9 cellular contexts compared by ENCODE assay signal in the genomic region with DNA sequence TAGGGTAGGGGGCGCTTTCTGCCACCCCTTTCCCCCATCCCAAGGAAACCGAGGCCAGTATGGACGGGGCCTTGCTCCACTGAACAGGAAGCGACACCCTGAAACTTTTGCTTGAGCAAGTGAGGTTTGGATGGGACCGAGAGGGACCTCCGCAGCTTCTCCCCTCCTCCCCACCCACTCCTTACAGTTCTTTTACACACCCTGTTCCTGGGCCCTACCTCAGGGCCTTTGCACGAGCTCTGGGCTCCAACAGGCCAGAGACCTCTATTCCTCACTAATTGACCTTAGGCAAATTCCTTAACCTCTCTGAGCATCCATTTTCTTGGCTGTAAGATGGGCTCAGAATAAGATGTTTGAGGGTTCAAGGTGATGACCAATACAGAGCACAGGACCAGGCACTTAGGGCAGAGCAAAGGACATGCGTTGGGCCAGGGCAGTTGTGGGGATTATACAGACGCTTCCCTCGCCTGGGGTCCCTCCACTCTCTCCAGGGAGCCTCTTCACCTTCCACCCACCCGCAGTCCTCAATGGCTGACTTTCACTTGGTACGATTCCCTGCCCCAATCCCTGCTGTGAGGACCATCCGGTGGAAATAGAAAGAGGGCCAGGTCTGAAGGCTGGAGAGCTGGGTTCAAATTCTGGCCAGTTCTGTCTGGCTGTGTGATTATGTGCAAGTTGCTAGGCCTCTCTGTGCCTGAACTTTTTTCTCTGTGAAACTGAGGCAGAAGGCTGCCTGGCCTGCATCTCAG.
DNase-seq lines count a peak whose midpoint lies in the region; ATAC-seq, FAIRE-seq and TF ChIP-seq lines count a peak whose summit lies in the region.
"Had no signal": no experiment of that assay in that cellular context is flagged by ENCODE, and none has a peak within 500 bp of the region (broad histone marks: within the 10 kb centered on the region; RNA-seq: fewer than 3 reads in every experiment).

No MANE protein-coding gene starts in this region.

- no peak for FAIRE-seq in kidney (lab: Jason Lieb, UNC)
- FAIRE-seq: urothelium cell line had no signal

- WGBS in stomach, 5 donors, result 87 to 95% (median 89%) methylated on average over 13 of the region's 13 CpGs

- intact Hi-C loops in kidney (cut with DNase I), result no loop called here
- intact Hi-C loops in stomach (cut with DNase I; ENCODE audit: low total_unique reads), result no loop called here

- H3K27ac ChIP-seq in HUES48 (ENCODE audit: low read depth, low read length), result no peak overlapping the region
- peak overlapping the region; percentile 96 to 97 for H3K27ac ChIP-seq in kidney (ENCODE audit: low read depth in 2 of 2, low read length in 2 of 2)
- peak overlapping the region; percentile 93 to 96 (median 96) for H3K27ac ChIP-seq in stomach

- H3K4me3 ChIP-seq in HUES48 (ENCODE audit: low read depth, low read length) (peak overlapping the region; percentile 70), kidney (ENCODE audit: low read length in 2 of 2) (peak overlapping the region; percentile 21 to 59), stomach (peak overlapping the region; percentile 46 to 64 (median 54))

- TF ChIP-seq EP300 in stomach (IDR thresholded peaks at IDR 0.05), result no peak

- H3K9ac ChIP-seq in HUES48 (ENCODE audit: low read depth, low read length) (no peak overlapping the region), kidney (ENCODE audit: low read length in 2 of 2) (peak overlapping the region; percentile 43 to 84)

- H3K9me3 ChIP-seq in HUES48 (ENCODE audit: control insufficient read depth, insufficient read depth, low read length) (no peaks in the 10 kb centered on the region), kidney (ENCODE audit: control insufficient read depth in 1 of 2, low read length in 2 of 2) (no peaks in the 10 kb centered on the region), stomach (no peaks in the 10 kb centered on the region)

- H3K4me1 Mint-ChIP-seq in activated naive CD8-positive, alpha-beta T cell treated with anti-CD3 and anti-CD28 coated beads for 36 hours, result peaks cover 20% of the 10 kb centered on the region
- peaks cover 12% of the 10 kb centered on the region for H3K4me1 Mint-ChIP-seq in glutamatergic neuron (ENCODE audit: low read depth, unreplicated experiment)

- no peaks in the 10 kb centered on the region for H3K27me3 Mint-ChIP-seq in activated naive CD8-positive, alpha-beta T cell treated with anti-CD3 and anti-CD28 coated beads for 36 hours
- H3K27me3 Mint-ChIP-seq in glutamatergic neuron (ENCODE audit: unreplicated experiment), result peaks cover 11% of the 10 kb centered on the region

- H3K36me3 ChIP-seq in HUES48 (ENCODE audit: control insufficient read depth, insufficient read depth, low read length) (no peaks in the 10 kb centered on the region), kidney (ENCODE audit: control insufficient read depth in 1 of 2, insufficient read depth in 2 of 2, low read length in 2 of 2) (no peaks in the 10 kb centered on the region), stomach (no peaks in the 10 kb centered on the region)

- TF ChIP-seq CTCF in kidney (IDR thresholded peaks at IDR 0.05; ENCODE audit: borderline replicate concordance, extremely low read depth, insufficient read depth) (no peak), stomach (IDR thresholded peaks at IDR 0.05) (no peak), glutamatergic neuron (IDR thresholded peaks at IDR 0.05; ENCODE audit: partially characterized antibody, unreplicated experiment) (no peak)

- DNase-seq in activated naive CD8-positive, alpha-beta T cell treated with anti-CD3 and anti-CD28 coated beads for 36 hours, result no peak
- peak; percentile 60 for DNase-seq in kidney
- no peak for DNase-seq in stomach
- no peak for DNase-seq in DMS53 (lab: John Stamatoyannopoulos, UW)
- no peak for DNase-seq in glutamatergic neuron
- DNase-seq in GM19240 (ENCODE audit: insufficient read length, low spot score), result no peak

- peak overlapping the region; percentile 85 for H3K27ac Mint-ChIP-seq in activated naive CD8-positive, alpha-beta T cell treated with anti-CD3 and anti-CD28 coated beads for 36 hours
- no peak overlapping the region for H3K27ac Mint-ChIP-seq in glutamatergic neuron (ENCODE audit: unreplicated experiment)

- H3K27me3 ChIP-seq in HUES48 (ENCODE audit: control insufficient read depth, insufficient read depth, low read length) (peaks cover 16% of the 10 kb centered on the region), stomach (no peaks in the 10 kb centered on the region)

- H3K4me1 ChIP-seq in HUES48 (ENCODE audit: control insufficient read depth, insufficient read depth, low read length) (peaks cover 7% of the 10 kb centered on the region), kidney (ENCODE audit: control insufficient read depth in 1 of 2, insufficient read depth in 1 of 2, low read depth in 1 of 2, low read length in 2 of 2) (peaks cover 6 to 12% of the 10 kb centered on the region in 2 donors), stomach (peaks cover 13 to 26% (median 22%) of the 10 kb centered on the region in 4 donors)

- no peak for ATAC-seq in GM21825 (IDR thresholded peaks at IDR 0.05; ENCODE audit: unreplicated experiment)

- H3K9me3 Mint-ChIP-seq in activated naive CD8-positive, alpha-beta T cell treated with anti-CD3 and anti-CD28 coated beads for 36 hours, result no peaks in the 10 kb centered on the region
- H3K9me3 Mint-ChIP-seq in glutamatergic neuron (ENCODE audit: unreplicated experiment), result peaks cover 7% of the 10 kb centered on the region

- TF ChIP-seq POLR2A in stomach (IDR thresholded peaks at IDR 0.05), result no peak

- H3K36me3 Mint-ChIP-seq in activated naive CD8-positive, alpha-beta T cell treated with anti-CD3 and anti-CD28 coated beads for 36 hours, result no peaks in the 10 kb centered on the region
- H3K36me3 Mint-ChIP-seq in glutamatergic neuron (ENCODE audit: unreplicated experiment), result no peaks in the 10 kb centered on the region

- H3K4me3 Mint-ChIP-seq in activated naive CD8-positive, alpha-beta T cell treated with anti-CD3 and anti-CD28 coated beads for 36 hours, result peak overlapping the region; percentile 76
- H3K4me3 Mint-ChIP-seq in glutamatergic neuron (ENCODE audit: unreplicated experiment), result no peak overlapping the region
